Comparison of ENCODE assay signal across 8 cellular contexts in genomic region chr3:46882377-46883015, GRCh38. TPM values are rescaled to one million over a fixed set of nuclear protein-coding genes. Genes with fewer than 3 reads are reported as not detected.
DNase-seq lines count a peak whose midpoint lies in the region; ATAC-seq and TF ChIP-seq lines count a peak whose summit lies in the region.

No MANE protein-coding gene starts in this region.

- H3K27me3 ChIP-seq in HUES48 (ENCODE audit: control insufficient read depth, insufficient read depth, low read length) (peaks cover 92% of the 10 kb centered on the region), left lung (peaks cover 33 to 78% of the 10 kb centered on the region in 2 donors), thoracic aorta (replicated peaks; ENCODE audit: insufficient read depth) (no peaks in the 10 kb centered on the region)

- H3K36me3 Mint-ChIP-seq in MCF 10A (ENCODE audit: insufficient read depth, unreplicated experiment) = no peaks in the 10 kb centered on the region

- no peaks in the 10 kb centered on the region for H3K9me3 Mint-ChIP-seq in MCF 10A (ENCODE audit: unreplicated experiment)

- no peaks in the 10 kb centered on the region for H3K9me3 ChIP-seq in HUES48 (ENCODE audit: control insufficient read depth, insufficient read depth, low read length)
- H3K9me3 ChIP-seq in left lung = no peaks in the 10 kb centered on the region
- H3K9me3 ChIP-seq in thoracic aorta = no peaks in the 10 kb centered on the region

- H3K27ac ChIP-seq in HUES48 (ENCODE audit: low read depth, low read length) (no peak overlapping the region), left lung (peak overlapping the region; percentile 68 to 86), thoracic aorta (peak overlapping the region; percentile 45 to 65)

- CTCF ChIA-PET in MCF 10A (lab: Yijun Ruan, JAX) = interaction anchor here (0.6 kb wide), 2 partner anchors 27 to 1030 kb away, joined by 3 to 4 read pairs; no protein-coding TSS in a partner anchor

- H3K4me1 Mint-ChIP-seq in MCF 10A (ENCODE audit: insufficient read depth, unreplicated experiment) = no peaks in the 10 kb centered on the region

- H3K4me1 ChIP-seq in HUES48 (ENCODE audit: control insufficient read depth, insufficient read depth, low read length) = peaks cover 18% of the 10 kb centered on the region
- H3K4me1 ChIP-seq in left lung = peaks cover 7 to 26% of the 10 kb centered on the region in 2 donors
- H3K4me1 ChIP-seq in thoracic aorta (ENCODE audit: control insufficient read depth in 1 of 2, low read depth in 2 of 2) = peaks cover 3 to 27% of the 10 kb centered on the region in 2 donors

- BruUV-seq in MCF 10A (replicated peaks; lab: Mats Ljungman, UMichigan) = no TSS peak

- H3K4me3 ChIP-seq in HUES48 (ENCODE audit: low read depth, low read length) (peak overlapping the region; percentile 77), left lung (peak overlapping the region; percentile 44 to 47), thoracic aorta (peak overlapping the region; percentile 93)

- intact Hi-C loops in MCF 10A (cut with micrococcal nuclease) = no loop called here
- intact Hi-C loops in left lung (cut with DNase I) = no loop called here

- DNase-seq in AG20443 (ENCODE audit: low spot score) (peak; percentile 50), MCF 10A (ENCODE audit: unreplicated experiment) (no peak), left lung (no peak), thoracic aorta (ENCODE audit: low spot score) (no peak), epidermal melanocyte (ENCODE audit: insufficient read length, low spot score) (no peak), NCI-H345 treated with DMSO at 0.1 percent for 48 hours (lab: John Stamatoyannopoulos, UW; ENCODE audit: unreplicated experiment) (no peak)

- TF ChIP-seq CTCF in MCF 10A (IDR thresholded peaks at IDR 0.05; ENCODE audit: unreplicated experiment) (no peak), left lung (IDR thresholded peaks at IDR 0.05) (no peak), thoracic aorta (IDR thresholded peaks at IDR 0.05) (no peak)

- ATAC-seq in left lung = peak; percentile 34
- ATAC-seq in thoracic aorta (ENCODE audit: insufficient number of reproducible peaks, low FRiP score, low read depth) = no peak
- no peak for ATAC-seq in HG02642 (IDR thresholded peaks at IDR 0.05; ENCODE audit: poor library complexity, unreplicated experiment)

- POLR2A ChIA-PET in MCF 10A (lab: Yijun Ruan, JAX) = no interaction called here

- H3K4me3 Mint-ChIP-seq in MCF 10A (ENCODE audit: unreplicated experiment) = peak overlapping the region; percentile 44

- H3K27ac Mint-ChIP-seq in MCF 10A (ENCODE audit: low read depth, unreplicated experiment) = no peak overlapping the region

- H3K27me3 Mint-ChIP-seq in MCF 10A (ENCODE audit: insufficient read depth, unreplicated experiment) = peaks cover 37% of the 10 kb centered on the region

- H3K36me3 ChIP-seq in HUES48 (ENCODE audit: control insufficient read depth, insufficient read depth, low read length) (no peaks in the 10 kb centered on the region), left lung (no peaks in the 10 kb centered on the region), thoracic aorta (no peaks in the 10 kb centered on the region)

- no peak overlapping the region for H3K9ac ChIP-seq in HUES48 (ENCODE audit: low read depth, low read length)

RNA-seq across cellular contexts. Expression of gene PTH1R, which starts 5.0 kb away (rescaled TPM):
- total RNA-seq in MCF 10A (2022) (not detected in 2 replicates), left lung (10 to 100 TPM; 12.0 to 22.8 TPM), thoracic aorta (1 to 10 TPM; 5.6 to 8.9 TPM)

RNA-seq across cellular contexts. Expression of gene MYL3, which starts 19.3 kb away (rescaled TPM):
- total RNA-seq in MCF 10A (2022) (not detected in 2 replicates), left lung (1 to 10 TPM; 3.1 to 4.9 TPM), thoracic aorta (1 to 10 TPM in 1 of 2 donors, not detected in 1; 1.5 TPM)
